Comparison of ENCODE assay signal across 2 cellular contexts in the genomic region with DNA sequence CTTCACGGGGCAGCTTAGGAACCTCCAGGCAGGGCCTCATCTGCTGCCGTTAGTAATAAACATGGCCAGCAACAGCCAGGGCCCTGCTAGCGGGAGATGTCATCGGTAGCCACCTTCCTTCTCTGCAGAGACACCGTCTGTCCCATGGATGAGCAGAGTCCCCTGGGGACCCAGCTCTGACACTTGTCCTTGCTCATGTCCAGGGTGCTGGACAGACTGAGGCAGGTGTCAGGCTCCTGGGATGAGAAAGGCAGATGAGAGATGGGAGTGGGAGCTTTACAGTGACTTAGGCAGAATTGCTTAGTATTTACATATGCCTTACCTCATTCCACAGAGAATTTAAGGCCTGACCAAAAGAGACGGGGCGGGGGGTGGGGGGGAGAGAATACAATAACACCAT.
TF ChIP-seq lines count a peak whose summit lies in the region.

No MANE protein-coding gene starts in this region.

TF ChIP-seq in A549, 52 proteins besides CTCF, POLR2A, EP300 and RAD21:
- TF ChIP-seq CHD4 (IDR thresholded peaks at IDR 0.05; ENCODE audit: borderline replicate concordance) (no peak), ZSCAN20 (CRISPR knock-in tag; IDR thresholded peaks at IDR 0.05) (no peak), ZFP36 (IDR thresholded peaks at IDR 0.05; ENCODE audit: borderline replicate concordance, partially characterized antibody) (no peak), POLR2AphosphoS2 (conservative IDR thresholded peaks at IDR 0.05; ENCODE audit: low read length) (no peak), MYC (IDR thresholded peaks at IDR 0.05; ENCODE audit: borderline replicate concordance, low read length) (no peak), ZNF302 (CRISPR knock-in tag; IDR thresholded peaks at IDR 0.05) (no peak), HDAC2 (IDR thresholded peaks at IDR 0.05) (no peak), RARB (CRISPR knock-in tag; IDR thresholded peaks at IDR 0.05) (no peak), PHF8 (IDR thresholded peaks at IDR 0.05; ENCODE audit: borderline replicate concordance, low read depth) (no peak), JUN (IDR thresholded peaks at IDR 0.05) (no peak), NPAS2 (CRISPR knock-in tag; IDR thresholded peaks at IDR 0.05; ENCODE audit: borderline replicate concordance) (no peak), CEBPB (IDR thresholded peaks at IDR 0.05) (no peak), FOSL2 (IDR thresholded peaks at IDR 0.05) (no peak), FOSL2 (CRISPR knock-in tag; IDR thresholded peaks at IDR 0.05) (no peak), FOSB (CRISPR knock-in tag; IDR thresholded peaks at IDR 0.05) (no peak), KDM1A (IDR thresholded peaks at IDR 0.05; ENCODE audit: low read depth) (no peak)
- TF ChIP-seq, protein P1, sequence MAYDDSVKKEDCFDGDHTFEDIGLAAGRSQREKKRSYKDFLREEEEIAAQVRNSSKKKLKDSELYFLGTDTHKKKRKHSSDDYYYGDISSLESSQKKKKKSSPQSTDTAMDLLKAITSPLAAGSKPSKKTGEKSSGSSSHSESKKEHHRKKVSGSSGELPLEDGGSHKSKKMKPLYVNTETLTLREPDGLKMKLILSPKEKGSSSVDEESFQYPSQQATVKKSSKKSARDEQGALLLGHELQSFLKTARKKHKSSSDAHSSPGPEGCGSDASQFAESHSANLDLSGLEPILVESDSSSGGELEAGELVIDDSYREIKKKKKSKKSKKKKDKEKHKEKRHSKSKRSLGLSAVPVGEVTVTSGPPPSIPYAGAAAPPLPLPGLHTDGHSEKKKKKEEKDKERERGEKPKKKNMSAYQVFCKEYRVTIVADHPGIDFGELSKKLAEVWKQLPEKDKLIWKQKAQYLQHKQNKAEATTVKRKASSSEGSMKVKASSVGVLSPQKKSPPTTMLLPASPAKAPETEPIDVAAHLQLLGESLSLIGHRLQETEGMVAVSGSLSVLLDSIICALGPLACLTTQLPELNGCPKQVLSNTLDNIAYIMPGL (CRISPR knock-in tag; IDR thresholded peaks at IDR 0.05; ENCODE audit: borderline replicate concordance): no peak
- TF ChIP-seq, protein P2, sequence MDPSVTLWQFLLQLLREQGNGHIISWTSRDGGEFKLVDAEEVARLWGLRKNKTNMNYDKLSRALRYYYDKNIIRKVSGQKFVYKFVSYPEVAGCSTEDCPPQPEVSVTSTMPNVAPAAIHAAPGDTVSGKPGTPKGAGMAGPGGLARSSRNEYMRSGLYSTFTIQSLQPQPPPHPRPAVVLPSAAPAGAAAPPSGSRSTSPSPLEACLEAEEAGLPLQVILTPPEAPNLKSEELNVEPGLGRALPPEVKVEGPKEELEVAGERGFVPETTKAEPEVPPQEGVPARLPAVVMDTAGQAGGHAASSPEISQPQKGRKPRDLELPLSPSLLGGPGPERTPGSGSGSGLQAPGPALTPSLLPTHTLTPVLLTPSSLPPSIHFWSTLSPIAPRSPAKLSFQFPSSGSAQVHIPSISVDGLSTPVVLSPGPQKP (IDR thresholded peaks at IDR 0.05; ENCODE audit: low read depth, low read length): no peak

TF ChIP-seq in endothelial cell of umbilical vein, 7 proteins besides CTCF, POLR2A, EP300 and RAD21:
- TF ChIP-seq JUN (IDR thresholded peaks at IDR 0.05; ENCODE audit: borderline replicate concordance, insufficient read depth, insufficient read length, low read depth) (no peak), POLR2AphosphoS5 (IDR thresholded peaks at IDR 0.05; ENCODE audit: insufficient read depth, low read depth, low read length) (no peak), GATA2 (IDR thresholded peaks at IDR 0.05; ENCODE audit: insufficient read depth, insufficient read length, low read depth, low read length) (no peak), MYC (IDR thresholded peaks at IDR 0.05; ENCODE audit: low read depth, low read length) (no peak), FOS (IDR thresholded peaks at IDR 0.05; ENCODE audit: borderline replicate concordance, insufficient read depth, low read length) (no peak), EZH2 (IDR thresholded peaks at IDR 0.05; ENCODE audit: borderline replicate concordance, low read depth, low read length, severe bottlenecking) (no peak)
- TF ChIP-seq, protein P3, sequence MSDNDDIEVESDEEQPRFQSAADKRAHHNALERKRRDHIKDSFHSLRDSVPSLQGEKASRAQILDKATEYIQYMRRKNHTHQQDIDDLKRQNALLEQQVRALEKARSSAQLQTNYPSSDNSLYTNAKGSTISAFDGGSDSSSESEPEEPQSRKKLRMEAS (IDR thresholded peaks at IDR 0.05; ENCODE audit: insufficient read depth, insufficient read length): no peak
